In genomic region chr7:33578166-33578565, GRCh38 we compare ENCODE assay signal across 16 cellular contexts.
DNase-seq lines count a peak whose midpoint lies in the region; ATAC-seq, FAIRE-seq and TF ChIP-seq lines count a peak whose summit lies in the region.
"Had no signal": no experiment of that assay in that cellular context is flagged by ENCODE, and none has a peak within 500 bp of the region (broad histone marks: within the 10 kb centered on the region; RNA-seq: fewer than 3 reads in every experiment).

No MANE protein-coding gene starts in this region.

- no TSS peak for BruUV-seq in MCF 10A (replicated peaks; lab: Mats Ljungman, UMichigan)
- BruUV-seq in endothelial cell of umbilical vein (replicated peaks; lab: Mats Ljungman, UMichigan): no TSS peak

- H3K4me1 ChIP-seq in breast epithelium (no peaks in the 10 kb centered on the region), endothelial cell of umbilical vein (ENCODE audit: control insufficient read depth, extremely low read depth, insufficient read depth, low read length) (peaks cover 6% of the 10 kb centered on the region), mucosa of descending colon (ENCODE audit: low read depth) (no peaks in the 10 kb centered on the region), tibial nerve (peaks cover 0 to 16% (median 3%) of the 10 kb centered on the region in 4 donors)

- no peaks in the 10 kb centered on the region for H3K4me1 Mint-ChIP-seq in MCF 10A (ENCODE audit: insufficient read depth, unreplicated experiment)

- POLR2A ChIA-PET in MCF 10A (lab: Yijun Ruan, JAX): no interaction called here
- POLR2A ChIA-PET in endothelial cell of umbilical vein (lab: Charles Lee): no interaction called here

- H4K20me1 ChIP-seq in endothelial cell of umbilical vein (replicated peaks; ENCODE audit: control insufficient read depth, extremely low read depth, insufficient read depth, low read length): no peaks in the 10 kb centered on the region

- no peak overlapping the region for H3K4me3 Mint-ChIP-seq in MCF 10A (ENCODE audit: unreplicated experiment)
- H3K4me3 Mint-ChIP-seq: IgD-negative memory B cell had no signal

- H3K9me3 ChIP-seq in breast epithelium (no peaks in the 10 kb centered on the region), endothelial cell of umbilical vein (replicated peaks; ENCODE audit: control insufficient read depth, insufficient read depth, low read length) (no peaks in the 10 kb centered on the region), mucosa of descending colon (no peaks in the 10 kb centered on the region), tibial nerve (no peaks in the 10 kb centered on the region)

- peak; percentile 62 for FAIRE-seq in endothelial cell of umbilical vein (lab: Jason Lieb, UNC)

- H2AFZ ChIP-seq in endothelial cell of umbilical vein (ENCODE audit: low read depth, low read length): peak overlapping the region; percentile 6

- TF ChIP-seq CTCF in MCF 10A (IDR thresholded peaks at IDR 0.05; ENCODE audit: unreplicated experiment) (no peak), breast epithelium (IDR thresholded peaks at IDR 0.05) (no peak), endothelial cell of umbilical vein (IDR thresholded peaks at IDR 0.05; ENCODE audit: extremely low read depth in 1 of 2, insufficient read depth in 1 of 2, low read depth in 1 of 2, low read length in 2 of 2) (no peak), mucosa of descending colon (IDR thresholded peaks at IDR 0.05) (no peak), tibial nerve (IDR thresholded peaks at IDR 0.05) (no peak)

- H3K36me3 ChIP-seq in breast epithelium: no peaks in the 10 kb centered on the region
- H3K36me3 ChIP-seq in endothelial cell of umbilical vein (ENCODE audit: control insufficient read depth in 2 of 2, extremely low read depth in 1 of 2, insufficient read depth in 2 of 2, low read length in 2 of 2): no peaks in the 10 kb centered on the region
- no peaks in the 10 kb centered on the region for H3K36me3 ChIP-seq in mucosa of descending colon (ENCODE audit: low read depth)
- peaks cover 0 to 1% (median 0%) of the 10 kb centered on the region in 3 donors for H3K36me3 ChIP-seq in tibial nerve

- no peak overlapping the region for H3K27ac Mint-ChIP-seq in MCF 10A (ENCODE audit: low read depth, unreplicated experiment)
- H3K27ac Mint-ChIP-seq: IgD-negative memory B cell had no signal

- no peak overlapping the region for H3K4me2 ChIP-seq in endothelial cell of umbilical vein (ENCODE audit: insufficient read depth, low read length)

- dilution Hi-C loops in endothelial cell of umbilical vein (cut with MboI; ENCODE audit: extremely low pct_ligation_motif_present, low sequenced_read_pairs): no loop called here

- CTCF ChIA-PET in MCF 10A (lab: Yijun Ruan, JAX) (interaction anchor here (0.6 to 1.1 kb wide), 3 partner anchors 9 to 299 kb away, joined by 3 read pairs; no protein-coding TSS in a partner anchor), endothelial cell of umbilical vein (lab: Charles Lee) (interaction anchor here (0.6 kb wide), 1 partner anchor 354 kb away, joined by 3 read pairs; no protein-coding TSS in a partner anchor)

- TF ChIP-seq EP300 in tibial nerve (IDR thresholded peaks at IDR 0.05): no peak

- H3K36me3 Mint-ChIP-seq in MCF 10A (ENCODE audit: insufficient read depth, unreplicated experiment): no peaks in the 10 kb centered on the region

- H3K9me1 ChIP-seq in endothelial cell of umbilical vein (replicated peaks; ENCODE audit: control insufficient read depth, extremely low read depth, insufficient read depth, low read length): no peaks in the 10 kb centered on the region

- intact Hi-C loops in MCF 10A (cut with micrococcal nuclease): no loop called here
- intact Hi-C loops in breast epithelium (cut with DNase I; ENCODE audit: low total_unique reads): no loop called here
- intact Hi-C loops in endothelial cell of umbilical vein (cut with micrococcal nuclease): no loop called here
- intact Hi-C loops in mucosa of descending colon (cut with DNase I, micrococcal nuclease): no loop called here

- H3K4me3 ChIP-seq in breast epithelium (no peak overlapping the region), endothelial cell of umbilical vein (replicated peaks in 1 of 3; ENCODE audit: insufficient read depth in 1 of 3, low read depth in 1 of 3, low read length in 3 of 3) (no peak overlapping the region), mucosa of descending colon (no peak overlapping the region), tibial nerve (no peak overlapping the region)

- H3K9me3 Mint-ChIP-seq in MCF 10A (ENCODE audit: unreplicated experiment): no peaks in the 10 kb centered on the region

- peak; percentile 9 for DNase-seq in MCF 10A (ENCODE audit: unreplicated experiment)
- DNase-seq in breast epithelium (ENCODE audit: low spot score in 2 of 2): no peak
- peak; percentile 17 for DNase-seq in endothelial cell of umbilical vein (ENCODE audit: low read depth, low spot score)
- no peak for DNase-seq in mucosa of descending colon
- DNase-seq in tibial nerve (ENCODE audit: low spot score in 2 of 2): no peak
- DNase-seq in stimulated activated naive CD4-positive, alpha-beta T cell treated with Interleukin-2 at 50 U/mL for 16 hours (lab: John Stamatoyannopoulos, UW): no peak
- DNase-seq in HuH-7 (ENCODE audit: low spot score): no peak
- DNase-seq in ecto neural progenitor cell (ENCODE audit: low spot score): no peak
- DNase-seq: C1 segment of cervical spinal cord, DMS 273 treated with DMSO at 0.1 percent for 48 hours, NCI-H146, NCI-H2107, NCI-H69, Right ventricle myocardium superior had no signal

- no peaks in the 10 kb centered on the region for H3K27me3 Mint-ChIP-seq in MCF 10A (ENCODE audit: insufficient read depth, unreplicated experiment)
- H3K27me3 Mint-ChIP-seq: IgD-negative memory B cell had no signal

- H3K79me2 ChIP-seq in endothelial cell of umbilical vein (ENCODE audit: control insufficient read depth, insufficient read depth, low read length): no peaks in the 10 kb centered on the region

- peak; percentile 17 for ATAC-seq in mucosa of descending colon

- no peak for TF ChIP-seq POLR2A in breast epithelium (IDR thresholded peaks at IDR 0.05)
- no peak for TF ChIP-seq POLR2A in endothelial cell of umbilical vein (IDR thresholded peaks at IDR 0.05; ENCODE audit: low read depth, low read length)
- no peak for TF ChIP-seq POLR2A in tibial nerve (IDR thresholded peaks at IDR 0.05)

- H3K9ac ChIP-seq in endothelial cell of umbilical vein (replicated peaks; ENCODE audit: extremely low read depth, insufficient read depth, low read length): no peak overlapping the region

- WGBS in tibial nerve, 2 donors: 81 to 86% methylated on average over 1 of the region's 1 CpG

- no peak overlapping the region for H3K27ac ChIP-seq in breast epithelium
- H3K27ac ChIP-seq in endothelial cell of umbilical vein (ENCODE audit: insufficient read depth, low read depth, low read length): no peak overlapping the region
- no peak overlapping the region for H3K27ac ChIP-seq in tibial nerve
- H3K27ac ChIP-seq: 22Rv1 had no signal

- H3K27me3 ChIP-seq in breast epithelium (no peaks in the 10 kb centered on the region), endothelial cell of umbilical vein (ENCODE audit: control insufficient read depth in 2 of 2, insufficient read depth in 2 of 2, low read length in 2 of 2) (no peaks in the 10 kb centered on the region), tibial nerve (no peaks in the 10 kb centered on the region)

TF ChIP-seq in endothelial cell of umbilical vein, 7 proteins besides CTCF, POLR2A, EP300 and RAD21:
- TF ChIP-seq JUN (IDR thresholded peaks at IDR 0.05; ENCODE audit: borderline replicate concordance, insufficient read depth, insufficient read length, low read depth): no peak
- TF ChIP-seq FOS (IDR thresholded peaks at IDR 0.05; ENCODE audit: borderline replicate concordance, insufficient read depth, low read length): peak; percentile 35

Comparison
In these comparisons a context has a peak if more than half of its experiments do, and no peak if none do; other contexts are left out.
1. DNase-seq: peak in MCF 10A (single experiment) and endothelial cell of umbilical vein (single experiment); none in breast epithelium (0 of 2), mucosa of descending colon (0 of 3), tibial nerve (0 of 2), stimulated activated naive CD4-positive, alpha-beta T cell treated with Interleukin-2 at 50 U/mL for 16 hours (single experiment), HuH-7 (single experiment) and ecto neural progenitor cell (single experiment).